Comparison of ENCODE assay signal across 1 cellular context in genomic region chr1:225825606-225826005, GRCh38.
TF ChIP-seq lines count a peak whose summit lies in the region.

No MANE protein-coding gene starts in this region.

TF ChIP-seq in H1, 55 proteins besides CTCF, POLR2A, EP300 and RAD21:
- TF ChIP-seq ZNF274 (IDR thresholded peaks at IDR 0.05; ENCODE audit: borderline replicate concordance, extremely low read depth, low read length) (no peak), JUND (IDR thresholded peaks at IDR 0.05; ENCODE audit: low read length) (no peak), CREB1 (IDR thresholded peaks at IDR 0.05) (no peak), TEAD4 (IDR thresholded peaks at IDR 0.05; ENCODE audit: low read depth, low read length) (no peak), CHD2 (IDR thresholded peaks at IDR 0.05; ENCODE audit: low read length) (no peak)
